In the genomic region with DNA sequence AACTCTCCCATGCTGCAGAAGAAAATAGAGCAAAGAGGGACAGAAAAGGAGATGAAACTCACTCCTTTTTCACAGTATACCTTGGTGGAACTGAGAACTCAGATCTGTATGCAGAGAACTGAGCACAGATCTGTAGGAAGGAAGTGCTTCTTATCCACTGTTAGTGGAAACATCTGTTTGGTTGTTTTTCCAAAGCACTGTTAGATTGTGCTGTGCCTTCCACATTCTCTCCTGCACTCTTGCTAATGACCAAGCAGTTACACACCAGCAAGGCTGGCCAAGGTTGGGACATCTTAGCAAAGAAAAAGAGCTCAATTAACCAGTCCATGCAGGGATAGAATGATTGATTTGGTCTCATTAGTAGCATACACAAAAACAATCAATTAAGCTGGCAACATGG, we compare ENCODE assay signal across 25 cellular contexts. TPM values are rescaled to one million over a fixed set of nuclear protein-coding genes. Genes with fewer than 3 reads are reported as not detected.
DNase-seq lines count a peak whose midpoint lies in the region; ATAC-seq, FAIRE-seq and TF ChIP-seq lines count a peak whose summit lies in the region.
"Had no signal": no experiment of that assay in that cellular context is flagged by ENCODE, and none has a peak within 500 bp of the region (broad histone marks: within the 10 kb centered on the region; RNA-seq: fewer than 3 reads in every experiment).

No MANE protein-coding gene starts in this region.

- no peak for FAIRE-seq in GM12878 (lab: Jason Lieb, UNC)
- FAIRE-seq: A204.1, TTC549 had no signal

- H3K4me1 ChIP-seq in BLaER1 = peaks cover 31% of the 10 kb centered on the region
- H3K4me1 ChIP-seq in GM12878 (ENCODE audit: control insufficient read depth, insufficient read depth, low read length) = no peaks in the 10 kb centered on the region; the same call in 1 of the 2 replicates
- H3K4me1 ChIP-seq in thyroid gland = no peaks in the 10 kb centered on the region
- no peaks in the 10 kb centered on the region for H3K4me1 ChIP-seq in mesendoderm (ENCODE audit: control insufficient read depth, low read depth, low read length)
- H3K4me1 ChIP-seq: transverse colon had no signal

- intact Hi-C loops in GM12878 (cut with micrococcal nuclease; ENCODE audit: unreplicated experiment) = no loop called here
- intact Hi-C loops in thyroid gland (cut with DNase I) = no loop called here

- H3K18ac ChIP-seq in mesendoderm (ENCODE audit: low read length) = no peak overlapping the region

- POLR2A ChIA-PET in GM12878 (lab: Charles Lee) = interaction anchor here (0.7 to 0.8 kb wide), 2 partner anchors 188 to 343 kb away, joined by 3 read pairs; no protein-coding TSS in a partner anchor

- no peak for TF ChIP-seq POLR2A in GM12878 (IDR thresholded peaks at IDR 0.05; ENCODE audit: low read depth, low read length)
- no peak for TF ChIP-seq POLR2A in thyroid gland (IDR thresholded peaks at IDR 0.05)

- H3K36me3 ChIP-seq in BLaER1 = no peaks in the 10 kb centered on the region
- no peaks in the 10 kb centered on the region for H3K36me3 ChIP-seq in GM12878 (ENCODE audit: control insufficient read depth in 2 of 2, insufficient read depth in 2 of 2, low read length in 1 of 2)
- H3K36me3 ChIP-seq in thyroid gland = no peaks in the 10 kb centered on the region
- no peaks in the 10 kb centered on the region for H3K36me3 ChIP-seq in mesendoderm (ENCODE audit: control insufficient read depth, insufficient read depth, low read length)
- H3K36me3 ChIP-seq: transverse colon had no signal

- BruUV-seq in GM12878 (replicated peaks; lab: Mats Ljungman, UMichigan) = no TSS peak

- H3K23ac ChIP-seq in mesendoderm (ENCODE audit: low read length) = no peak overlapping the region

- H3K56ac ChIP-seq in mesendoderm (ENCODE audit: low read length) = no peak overlapping the region

- H3K79me1 ChIP-seq in mesendoderm (ENCODE audit: low read length) = no peaks in the 10 kb centered on the region

- in situ Hi-C loops in GM12878 (cut with MboI) = no loop called here

- H3K4me2 ChIP-seq in BLaER1 (peak overlapping the region; percentile 41), GM12878 (ENCODE audit: control insufficient read depth, insufficient read depth) (no peak overlapping the region), mesendoderm (ENCODE audit: low read length) (no peak overlapping the region)

- H3K9me3 ChIP-seq in BLaER1 = no peaks in the 10 kb centered on the region
- no peaks in the 10 kb centered on the region for H3K9me3 ChIP-seq in GM12878 (replicated peaks; ENCODE audit: control insufficient read depth, insufficient read depth, low read length)
- H3K9me3 ChIP-seq in thyroid gland = no peaks in the 10 kb centered on the region
- H3K9me3 ChIP-seq: transverse colon had no signal

- no peak overlapping the region; the same call in 1 of the 2 replicates for H2AFZ ChIP-seq in GM12878 (ENCODE audit: control insufficient read depth, low read depth, low read length)

- peak overlapping the region; percentile 33 for H3K27ac ChIP-seq in BLaER1
- H3K27ac ChIP-seq in GM12878 (ENCODE audit: control insufficient read depth, insufficient read depth) = no peak overlapping the region
- no peak overlapping the region for H3K27ac ChIP-seq in thyroid gland
- no peak overlapping the region for H3K27ac ChIP-seq in mesendoderm (ENCODE audit: low read depth, low read length)
- H3K27ac ChIP-seq in coronary artery = no peak overlapping the region
- H3K27ac ChIP-seq: transverse colon had no signal

- H3K9ac ChIP-seq in BLaER1 (no peak overlapping the region), GM12878 (ENCODE audit: control insufficient read depth, insufficient read depth, low read length) (no peak overlapping the region), mesendoderm (ENCODE audit: low read length) (no peak overlapping the region)

- no peak overlapping the region for H4K5ac ChIP-seq in mesendoderm (ENCODE audit: low read length)

- no peak overlapping the region for H2BK120ac ChIP-seq in mesendoderm (ENCODE audit: low read depth, low read length)

- RAD21 ChIA-PET in GM12878 (lab: Charles Lee; ENCODE audit: unreplicated experiment) = interaction anchor here (1.0 to 1.5 kb wide), 2 partner anchors 127 to 196 kb away, joined by 3 to 4 read pairs; no protein-coding TSS in a partner anchor

- peak; percentile 36 for DNase-seq in KG1 (lab: John Stamatoyannopoulos, UW)
- no peak for DNase-seq in GM12878 (ENCODE audit: low read depth, low spot score)
- DNase-seq in foreskin fibroblast = peak; percentile 57 to 74
- DNase-seq in thyroid gland = no peak
- no peak for DNase-seq in mesendoderm
- DNase-seq in coronary artery (ENCODE audit: low spot score) = no peak
- DNase-seq: activated CD4-positive, alpha-beta T cell treated with anti-CD3 and anti-CD28 coated beads for 4 hours; activated naive CD4-positive, alpha-beta T cell treated with anti-CD3 and anti-CD28 coated beads, Interleukin-2, amount 10 ng/mL, durations not matched to agents 7 days and 5 days; activated T-cell treated with anti-CD3 and anti-CD28 coated beads, Interleukin-2, amount 50 U/mL, for 72 hours; anterior cingulate cortex; EL; Karpas-422; naive thymus-derived CD8-positive, alpha-beta T cell; NCI-H1092; NCI-H187 treated with DMSO at 0.1 percent for 48 hours; NCI-H774; stimulated activated CD4-positive, alpha-beta T cell treated with anti-CD3 and anti-CD28 coated beads, Interleukin-12 subunit alpha, Interleukin-12 subunit beta, amount 100 ng/mL, for 4 hours; stimulated activated CD4-positive, alpha-beta T cell treated with anti-CD3 and anti-CD28 coated beads, Interleukin-4, amount 100 ng/mL, for 4 hours; transverse colon had no signal

- H2AK5ac ChIP-seq in mesendoderm (ENCODE audit: low read length) = no peak overlapping the region

- no peak overlapping the region for H2BK15ac ChIP-seq in mesendoderm (replicated peaks; ENCODE audit: low read depth)

- ATAC-seq in GM12878 = no peak
- no peak for ATAC-seq in GM21367 (IDR thresholded peaks at IDR 0.05; ENCODE audit: unreplicated experiment)
- ATAC-seq: activated T-cell treated with anti-CD3 and anti-CD28 coated beads, Interleukin-2, amount 50 U/mL, for 72 hours; HCT116; naive thymus-derived CD8-positive, alpha-beta T cell; Right ventricle myocardium inferior had no signal

- CTCF ChIA-PET in GM12878 (lab: Yijun Ruan, JAX) = interaction anchor here (0.6 to 1.6 kb wide), 5 partner anchors 9 to 1944 kb away, joined by 3 to 4 read pairs (median 3); no protein-coding TSS in a partner anchor

- no peak overlapping the region for H4K8ac ChIP-seq in mesendoderm (ENCODE audit: low read depth, low read length)

- H3K4me3 ChIP-seq in BLaER1 = no peak overlapping the region
- no peak overlapping the region for H3K4me3 ChIP-seq in GM12878
- no peak overlapping the region for H3K4me3 ChIP-seq in foreskin fibroblast (ENCODE audit: low read depth in 1 of 2, low read length in 2 of 2)
- H3K4me3 ChIP-seq in thyroid gland (replicated peaks in 1 of 3) = no peak overlapping the region
- H3K4me3 ChIP-seq in mesendoderm (ENCODE audit: low read length) = no peak overlapping the region
- H3K4me3 ChIP-seq in coronary artery = no peak overlapping the region
- H3K4me3 ChIP-seq: transverse colon had no signal

- no peak overlapping the region for H3K4ac ChIP-seq in mesendoderm (ENCODE audit: low read depth, low read length)

- H2BK5ac ChIP-seq in mesendoderm (ENCODE audit: low read length) = no peak overlapping the region

- SMC1A ChIA-PET in GM12878 (lab: Charles Lee; ENCODE audit: uncharacterized antibody, unreplicated experiment) = interaction anchor here (1.0 to 1.2 kb wide), 3 partner anchors 75 to 260 kb away, joined by 3 read pairs; no protein-coding TSS in a partner anchor

- H3K27me3 ChIP-seq in BLaER1 (no peaks in the 10 kb centered on the region), GM12878 (replicated peaks in 1 of 2; ENCODE audit: control insufficient read depth in 2 of 2, insufficient read depth in 2 of 2, low read length in 1 of 2) (no peaks in the 10 kb centered on the region), thyroid gland (no peaks in the 10 kb centered on the region), mesendoderm (ENCODE audit: insufficient read depth, low read length, poor library complexity) (no peaks in the 10 kb centered on the region)
- H3K27me3 ChIP-seq: transverse colon had no signal

- no peaks in the 10 kb centered on the region for H4K20me1 ChIP-seq in BLaER1
- no peaks in the 10 kb centered on the region for H4K20me1 ChIP-seq in GM12878 (ENCODE audit: control insufficient read depth, insufficient read depth)

- no peak for TF ChIP-seq CTCF in GM12878 (IDR thresholded peaks at IDR 0.05 in 2 of 3, conservative IDR thresholded peaks at IDR 0.05 in 1 of 3; ENCODE audit: control insufficient read depth in 2 of 3, extremely low read depth in 1 of 3, insufficient read depth in 1 of 3, low read depth in 3 of 3, low read length in 3 of 3)
- no peak for TF ChIP-seq CTCF in foreskin fibroblast (IDR thresholded peaks at IDR 0.05; ENCODE audit: low read depth, low read length)
- TF ChIP-seq CTCF in thyroid gland (IDR thresholded peaks at IDR 0.05) = no peak
- TF ChIP-seq CTCF in coronary artery (IDR thresholded peaks at IDR 0.05) = no peak

- H3K79me2 ChIP-seq in GM12878 (ENCODE audit: control insufficient read depth, insufficient read depth, low read length) (no peaks in the 10 kb centered on the region), mesendoderm (ENCODE audit: control insufficient read depth, insufficient read depth, low read length) (no peaks in the 10 kb centered on the region)

- TF ChIP-seq EP300 in GM12878 (IDR thresholded peaks at IDR 0.05; ENCODE audit: borderline replicate concordance in 1 of 2, control insufficient read depth in 1 of 2, low read depth in 2 of 2, low read length in 2 of 2) = no peak

- TF ChIP-seq RAD21 in GM12878 (IDR thresholded peaks at IDR 0.05; ENCODE audit: insufficient read depth, low read depth, low read length) = no peak

RNA-seq across cellular contexts. Expression of a gene that starts 20.1 kb away (rescaled TPM):
- total RNA-seq in GM12878 (2013; cell fraction: nucleolus; rRNA removed) = 10.2 and 10.8 TPM in 2 replicates
- total RNA-seq in GM12878 (2014; rRNA removed) = 4.7 TPM in 2 replicates
- 3.5 and 3.7 TPM in 2 replicates for total RNA-seq in GM12878 (2014; rRNA removed; fragmentation: Illumina TruSeq; extraction: Trizol)
- total RNA-seq in GM12878 (2021) = 9.1 and 12.1 TPM in 2 replicates
- 3.4 TPM for polyA plus RNA-seq in GM12878 (2011; ENCODE audit: low read depth)
- 5.3 and 14.2 TPM in 2 replicates for polyA plus RNA-seq in GM12878 (2011; rRNA removed)
- 6.9 and 11.5 TPM in 2 replicates for polyA plus RNA-seq in GM12878 (2011; cell fraction: cytosol; rRNA removed)
- 9.7 and 12.5 TPM in 2 replicates for polyA plus RNA-seq in GM12878 (2011; cell fraction: nucleus; rRNA removed)
- 4.9 and 5.9 TPM in 2 replicates for polyA plus RNA-seq in GM12878 (2012)
- polyA plus RNA-seq in GM12878 (2014; fragmentation: Illumina TruSeq; extraction: Trizol) = 5.1 and 9.1 TPM in 2 replicates
- polyA plus RNA-seq in GM12878 (2014; fragmentation: Nextera tagmentation; extraction: Ambion mirVana) = 1 to 10 TPM in 1 of 2 experiments, under 1 TPM in 1; 0.97 to 1.1 TPM
- polyA plus RNA-seq in GM12878 (2014; rRNA removed) = 4.2 TPM in 2 replicates
- 1 to 10 TPM; 4.0 to 5.5 TPM for polyA plus RNA-seq in GM12878 (2016; fragmentation: Nextera tagmentation; extraction: Ambion mirVana)
- polyA minus RNA-seq in GM12878 (2011; rRNA and poly(A)+ RNA removed) = 9.8 and 15.1 TPM in 2 replicates
- polyA minus RNA-seq in GM12878 (2011; cell fraction: cytosol; rRNA and poly(A)+ RNA removed) = 3.5 and 4.2 TPM in 2 replicates
- 4.7 and 7.8 TPM in 2 replicates for polyA minus RNA-seq in GM12878 (2011; cell fraction: nucleus; rRNA and poly(A)+ RNA removed)
- total RNA-seq in thyroid gland = 10 to 100 TPM; 20.7 to 35.0 (median 26.8) TPM
- polyA plus RNA-seq in mesendoderm (2013, experiment 1 of 2) = 4.1 TPM
- 4.1 TPM for polyA plus RNA-seq in mesendoderm (2013, experiment 2 of 2)

RNA-seq across cellular contexts. Expression of a gene that starts 41.6 kb away (rescaled TPM):
- total RNA-seq in GM12878 (2013; cell fraction: nucleolus; rRNA removed) = 3.2 and 3.7 TPM in 2 replicates
- total RNA-seq in GM12878 (2014; rRNA removed) = not detected in 2 replicates
- not detected in 2 replicates for total RNA-seq in GM12878 (2014; rRNA removed; fragmentation: Illumina TruSeq; extraction: Trizol)
- total RNA-seq in GM12878 (2021) = 0.11 TPM in 1 of 2 replicates, not detected in the other
- polyA plus RNA-seq in GM12878 (2011; ENCODE audit: low read depth) = 0.47 TPM
- 0.14 TPM in 1 of 2 replicates, not detected in the other for polyA plus RNA-seq in GM12878 (2011; rRNA removed)
- polyA plus RNA-seq in GM12878 (2011; cell fraction: cytosol; rRNA removed) = 0.01 TPM in 1 of 2 replicates, not detected in the other
- polyA plus RNA-seq in GM12878 (2011; cell fraction: nucleus; rRNA removed) = 0.13 TPM in 1 of 2 replicates, not detected in the other
- polyA plus RNA-seq in GM12878 (2012) = 0.17 TPM in 1 of 2 replicates, not detected in the other
- 0.10 TPM in 1 of 2 replicates, not detected in the other for polyA plus RNA-seq in GM12878 (2014; fragmentation: Illumina TruSeq; extraction: Trizol)
- polyA plus RNA-seq in GM12878 (2014; fragmentation: Nextera tagmentation; extraction: Ambion mirVana) = not detected
- polyA plus RNA-seq in GM12878 (2014; rRNA removed) = not detected in 2 replicates
- polyA plus RNA-seq in GM12878 (2016; fragmentation: Nextera tagmentation; extraction: Ambion mirVana) = under 1 TPM in 1 of 2 experiments, not detected in 1; 0.06 TPM
- polyA minus RNA-seq in GM12878 (2011; rRNA and poly(A)+ RNA removed) = not detected in 2 replicates
- not detected in 2 replicates for polyA minus RNA-seq in GM12878 (2011; cell fraction: cytosol; rRNA and poly(A)+ RNA removed)
- not detected in 2 replicates for polyA minus RNA-seq in GM12878 (2011; cell fraction: nucleus; rRNA and poly(A)+ RNA removed)
- 10 to 100 TPM; 36.4 to 64.5 (median 49.3) TPM for total RNA-seq in thyroid gland
- polyA plus RNA-seq in mesendoderm (2013, experiment 1 of 2) = 2.3 TPM
- 2.7 TPM for polyA plus RNA-seq in mesendoderm (2013, experiment 2 of 2)

Comparison
In these comparisons a context has a peak if more than half of its experiments do, and no peak if none do; other contexts are left out.
1. DNase-seq: peak in KG1 (single experiment) and foreskin fibroblast (2 of 2); none in GM12878 (single experiment), thyroid gland (0 of 2), mesendoderm (single experiment) and coronary artery (single experiment).
2. RNA of a gene that starts 41.6 kb away (total RNA-seq): 36.4 to 64.5 TPM in thyroid gland; 0.11 to 3.7 TPM in GM12878; every median in the first group is over 4 times any median in the second.